Comparison of ENCODE assay signal across 22 cellular contexts in genomic region chr1:223256034-223256433, GRCh38.
DNase-seq lines count a peak whose midpoint lies in the region; ATAC-seq, FAIRE-seq and TF ChIP-seq lines count a peak whose summit lies in the region.
"Had no signal": no experiment of that assay in that cellular context is flagged by ENCODE, and none has a peak within 500 bp of the region (broad histone marks: within the 10 kb centered on the region; RNA-seq: fewer than 3 reads in every experiment).

No MANE protein-coding gene starts in this region.

- dilution Hi-C loops in keratinocyte (cut with MboI; ENCODE audit: extremely low pct_ligation_motif_present, low sequenced_read_pairs) = no loop called here

- FAIRE-seq in bronchial epithelial cell (lab: Jason Lieb, UNC) (no peak), keratinocyte (lab: Jason Lieb, UNC) (peak; percentile 48)
- FAIRE-seq: A204.1, GM12892, HTR-8/SVneo had no signal

- TF ChIP-seq CTCF in bronchial epithelial cell (IDR thresholded peaks at IDR 0.05; ENCODE audit: insufficient read depth, low read length, severe bottlenecking) (no peak), keratinocyte (optimal IDR thresholded peaks at IDR 0.05 in 1 of 3, IDR thresholded peaks at IDR 0.05 in 1 of 3, conservative IDR thresholded peaks at IDR 0.05 in 1 of 3; ENCODE audit: extremely low read depth in 1 of 3, insufficient read depth in 2 of 3, low read length in 3 of 3) (no peak)

- H3K27ac ChIP-seq in keratinocyte (ENCODE audit: control insufficient read depth, insufficient read depth, low read length) = peak overlapping the region; percentile 5
- H3K27ac ChIP-seq: BLaER1, SK-N-MC had no signal

- no peak overlapping the region for H3K9ac ChIP-seq in keratinocyte (ENCODE audit: control insufficient read depth, extremely low read depth, insufficient read depth, low read length)
- H3K9ac ChIP-seq: BLaER1 had no signal

- peak; percentile 19 for DNase-seq in A172 (ENCODE audit: low spot score)
- DNase-seq in NCI-H226 = peak; percentile 1
- DNase-seq in bronchial epithelial cell (ENCODE audit: low read depth) = peak; percentile 80
- DNase-seq in keratinocyte (ENCODE audit: low read depth, low spot score) = peak; percentile 23
- no peak for DNase-seq in NCI-H524 treated with DMSO at 0.1 percent for 48 hours (lab: John Stamatoyannopoulos, UW)
- no peak for DNase-seq in stimulated activated CD4-positive, alpha-beta T cell treated with anti-CD3 and anti-CD28 coated beads, Interleukin-12 subunit alpha, Interleukin-12 subunit beta, amount 100 ng/mL, for 4 hours
- DNase-seq: Calu3; CD4-positive, alpha-beta memory T cell; IMR-90; Kasumi-1; NCI-H1092 treated with DMSO at 0.1 percent for 48 hours; NCI-H2081; NK-92 treated with Interleukin-12 subunit alpha and Interleukin-12 subunit beta, amount 100 ng/mL, for 24 hours; SHP77 had no signal

- H4K20me1 ChIP-seq in keratinocyte (ENCODE audit: control insufficient read depth, extremely low read depth, insufficient read depth, low read length) = no peaks in the 10 kb centered on the region
- H4K20me1 ChIP-seq: BLaER1 had no signal

- no peaks in the 10 kb centered on the region for H3K36me3 ChIP-seq in bronchial epithelial cell (ENCODE audit: control insufficient read depth, insufficient read depth, low read length)
- H3K36me3 ChIP-seq in keratinocyte (ENCODE audit: control insufficient read depth in 2 of 2, extremely low read depth in 1 of 2, insufficient read depth in 2 of 2, low read length in 2 of 2) = no peaks in the 10 kb centered on the region
- H3K36me3 ChIP-seq: BLaER1, HAP-1 had no signal

- peaks cover 22% of the 10 kb centered on the region for H3K4me1 ChIP-seq in keratinocyte (ENCODE audit: control insufficient read depth, extremely low read depth, insufficient read depth, low read length)
- H3K4me1 ChIP-seq: HAP-1 had no signal

- no peak for ATAC-seq in GM18867 (IDR thresholded peaks at IDR 0.05; ENCODE audit: unreplicated experiment)
- no peak for ATAC-seq in HG03378 (IDR thresholded peaks at IDR 0.05; ENCODE audit: unreplicated experiment)

- H3K9me3 ChIP-seq in keratinocyte (ENCODE audit: control insufficient read depth, low read depth, low read length) = no peaks in the 10 kb centered on the region
- H3K9me3 ChIP-seq: BLaER1, HAP-1 had no signal

- H3K27me3 ChIP-seq in bronchial epithelial cell (ENCODE audit: control insufficient read depth, insufficient read depth, low read length) (no peaks in the 10 kb centered on the region), keratinocyte (ENCODE audit: control insufficient read depth, extremely low read depth, insufficient read depth, low read length) (no peaks in the 10 kb centered on the region)
- H3K27me3 ChIP-seq: BLaER1 had no signal

- peak overlapping the region; percentile 7 for H3K4me2 ChIP-seq in keratinocyte (ENCODE audit: control insufficient read depth, extremely low read depth, insufficient read depth, low read depth, low read length)
- H3K4me2 ChIP-seq: BLaER1 had no signal

- H3K4me3 ChIP-seq in bronchial epithelial cell (ENCODE audit: low read depth, low read length) (no peak overlapping the region), keratinocyte (ENCODE audit: control insufficient read depth in 2 of 3, extremely low read depth in 1 of 3, insufficient read depth in 2 of 3, low read depth in 1 of 3, low read length in 3 of 3) (no peak overlapping the region)
- H3K4me3 ChIP-seq: BLaER1, HAP-1, SK-N-MC had no signal

- no peaks in the 10 kb centered on the region for H3K79me2 ChIP-seq in keratinocyte (ENCODE audit: control insufficient read depth, insufficient read depth, low read length)

- no peak overlapping the region for H2AFZ ChIP-seq in keratinocyte (ENCODE audit: control insufficient read depth, low read length)

- H3K9me1 ChIP-seq in keratinocyte (ENCODE audit: control insufficient read depth, extremely low read depth, insufficient read depth, low read length) = no peaks in the 10 kb centered on the region

Comparison
In these comparisons a context has a peak if more than half of its experiments do, and no peak if none do; other contexts are left out.
1. DNase-seq: peak in A172 (single experiment), NCI-H226 (single experiment), bronchial epithelial cell (single experiment) and keratinocyte (single experiment); none in NCI-H524 treated with DMSO at 0.1 percent for 48 hours (single experiment) and stimulated activated CD4-positive, alpha-beta T cell treated with anti-CD3 and anti-CD28 coated beads, Interleukin-12 subunit alpha, Interleukin-12 subunit beta, amount 100 ng/mL, for 4 hours (single experiment).